Comparison of ENCODE assay signal across 8 cellular contexts in the genomic region with DNA sequence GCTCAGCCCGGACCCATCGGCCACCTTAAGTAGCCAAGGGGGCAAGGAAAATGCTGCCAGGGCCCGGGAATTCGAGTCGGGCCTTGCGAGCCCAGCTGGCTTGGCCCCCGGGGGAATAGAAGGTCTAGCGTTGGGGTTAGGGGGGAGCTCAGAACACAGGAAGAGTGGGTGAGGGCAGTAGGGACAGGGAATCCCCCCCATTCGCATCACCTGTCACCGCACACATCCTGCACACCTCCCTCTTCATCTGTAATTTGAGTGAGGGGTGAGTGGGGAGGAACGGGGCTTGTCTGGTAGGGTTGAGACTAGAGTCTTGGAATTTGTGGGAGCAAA. TPM values are rescaled to one million over a fixed set of nuclear protein-coding genes. Genes with fewer than 3 reads are reported as not detected.
DNase-seq lines count a peak whose midpoint lies in the region; ATAC-seq and TF ChIP-seq lines count a peak whose summit lies in the region.

No MANE protein-coding gene starts in this region.

- ATAC-seq in heart left ventricle (peak in 2 of 4 donors; percentile 4 to 19), Right ventricle myocardium superior (ENCODE audit: poor library complexity) (no peak), right lobe of liver (peak in 2 of 4 donors; percentile 1)

- H3K27ac ChIP-seq in heart left ventricle (peak overlapping the region; percentile 74 to 98 (median 92)), adrenal gland (peak overlapping the region in 4 of 5 donors; percentile 42 to 95 (median 66)), right lobe of liver (peak overlapping the region; percentile 63 to 86 (median 71)), tibial artery (peak overlapping the region; percentile 86 to 89)

- TF ChIP-seq CTCF in heart left ventricle (IDR thresholded peaks at IDR 0.05) (no peak), adrenal gland (IDR thresholded peaks at IDR 0.05) (no peak), right lobe of liver (IDR thresholded peaks at IDR 0.05) (no peak), tibial artery (IDR thresholded peaks at IDR 0.05) (no peak)

- intact Hi-C loops in heart left ventricle (cut with DNase I) (loop anchor here in 8 of 10 donors (1.0 to 10.0 kb wide), 11 partner anchors 42 to 360 kb away; no protein-coding TSS in a partner anchor), Right ventricle myocardium superior (cut with DNase I) (loop anchor here (5.0 kb wide), 1 partner anchor 112 kb away; no protein-coding TSS in a partner anchor), adrenal gland (cut with DNase I) (loop anchor here (5.0 kb wide), 3 partner anchors 112 to 222 kb away; no protein-coding TSS in a partner anchor), right lobe of liver (cut with DNase I) (loop anchor here in 1 of 2 donors (10.0 kb wide), 2 partner anchors 120 to 210 kb away; no protein-coding TSS in a partner anchor), tibial artery (cut with DNase I; ENCODE audit: low total_unique reads) (loop anchor here (2.0 to 10.0 kb wide), 4 partner anchors 42 to 360 kb away; no protein-coding TSS in a partner anchor)

- DNase-seq in heart left ventricle (no peak), Right ventricle myocardium superior (no peak), adrenal gland (no peak), right lobe of liver (no peak), tibial artery (no peak), germinal center (ENCODE audit: low spot score) (no peak), NCI-H345 (lab: John Stamatoyannopoulos, UW) (no peak), GOT3 (lab: John Stamatoyannopoulos, UW) (no peak)

- peaks cover 0 to 60% (median 34%) of the 10 kb centered on the region in 12 donors for H3K4me1 ChIP-seq in heart left ventricle
- peaks cover 0 to 19% of the 10 kb centered on the region in 2 donors for H3K4me1 ChIP-seq in adrenal gland (replicated peaks in 1 of 2)
- peaks cover 0 to 27% (median 7%) of the 10 kb centered on the region in 4 donors for H3K4me1 ChIP-seq in right lobe of liver
- H3K4me1 ChIP-seq in tibial artery = peaks cover 0 to 66% (median 52%) of the 10 kb centered on the region in 4 donors

- H3K27me3 ChIP-seq in heart left ventricle (peaks cover 0 to 14% (median 0%) of the 10 kb centered on the region in 9 donors), adrenal gland (no peaks in the 10 kb centered on the region), right lobe of liver (no peaks in the 10 kb centered on the region), tibial artery (no peaks in the 10 kb centered on the region)

- 1 to 11% (median 3%) methylated on average over 4 to 11 of the region's 11 CpGs for WGBS in heart left ventricle, 4 donors
- 5 to 7% (median 6%) methylated on average over 7 to 11 of the region's 11 CpGs for WGBS in adrenal gland, 4 donors
- WGBS in right lobe of liver (ENCODE audit: insufficient coverage, low coverage, low lambda C conversion rate, missing lambda C conversion rate) = 0% methylated on average over 10 of the region's 11 CpGs

- H3K36me3 ChIP-seq in heart left ventricle = no peaks in the 10 kb centered on the region
- no peaks in the 10 kb centered on the region for H3K36me3 ChIP-seq in adrenal gland (replicated peaks in 1 of 2)
- H3K36me3 ChIP-seq in right lobe of liver = no peaks in the 10 kb centered on the region
- no peaks in the 10 kb centered on the region for H3K36me3 ChIP-seq in tibial artery

- H3K4me3 ChIP-seq in heart left ventricle = peak overlapping the region; percentile 66 to 98 (median 88)
- H3K4me3 ChIP-seq in adrenal gland = peak overlapping the region in 2 of 4 donors; percentile 50 to 90
- H3K4me3 ChIP-seq in right lobe of liver = peak overlapping the region; percentile 77 to 88 (median 83)
- peak overlapping the region; percentile 89 to 94 for H3K4me3 ChIP-seq in tibial artery

- no peak for TF ChIP-seq POLR2A in heart left ventricle (IDR thresholded peaks at IDR 0.05)
- no peak for TF ChIP-seq POLR2A in adrenal gland (IDR thresholded peaks at IDR 0.05)
- no peak for TF ChIP-seq POLR2A in right lobe of liver (IDR thresholded peaks at IDR 0.05)

- H3K9me3 ChIP-seq in heart left ventricle = no peaks in the 10 kb centered on the region
- H3K9me3 ChIP-seq in adrenal gland (replicated peaks in 1 of 3) = no peaks in the 10 kb centered on the region
- H3K9me3 ChIP-seq in right lobe of liver = no peaks in the 10 kb centered on the region
- no peaks in the 10 kb centered on the region for H3K9me3 ChIP-seq in tibial artery

RNA-seq across cellular contexts. Expression of a gene that starts 0.4 kb away (rescaled TPM):
- 10 to 100 TPM; 13.3 to 28.2 (median 18.4) TPM for total RNA-seq in heart left ventricle
- polyA plus RNA-seq in heart left ventricle = 10 to 100 TPM in 1 of 2 donors, 1 to 10 TPM in 1; 9.2 to 10.5 TPM
- 14.4 TPM for total RNA-seq in Right ventricle myocardium superior
- total RNA-seq in adrenal gland = 1 to 10 TPM; 2.7 to 9.4 (median 5.3) TPM
- 1 to 10 TPM; 2.8 to 4.3 (median 4.3) TPM for polyA plus RNA-seq in adrenal gland
- 10 to 100 TPM in 2 of 6 experiments, 1 to 10 TPM in 4; 5.6 to 20.8 (median 9.3) TPM for total RNA-seq in right lobe of liver
